Comparison of ENCODE assay signal across 12 cellular contexts in genomic region chr3:102079809-102080197, GRCh38.
DNase-seq lines count a peak whose midpoint lies in the region; ATAC-seq and TF ChIP-seq lines count a peak whose summit lies in the region.
"Had no signal": no experiment of that assay in that cellular context is flagged by ENCODE, and none has a peak within 500 bp of the region (broad histone marks: within the 10 kb centered on the region; RNA-seq: fewer than 3 reads in every experiment).

No MANE protein-coding gene starts in this region.

- peak; percentile 17 for DNase-seq in stimulated activated CD4-positive, alpha-beta T cell treated with anti-CD3 and anti-CD28 coated beads, Interleukin-2, amount 100 ng/mL, for 4 hours (ENCODE audit: low read depth)
- no peak for DNase-seq in stimulated activated CD4-positive, alpha-beta T cell treated with anti-CD3 and anti-CD28 coated beads, Interleukin-2, amount 100 ng/mL, for 48 hours
- DNase-seq in mesothelial cell of epicardium (ENCODE audit: low spot score in 2 of 2, unreplicated experiment in 2 of 2) (no peak), ecto neural progenitor cell (ENCODE audit: low spot score) (no peak), pons (ENCODE audit: low spot score) (no peak)
- no peak for DNase-seq in activated effector memory CD4-positive, alpha-beta T cell treated with Interleukin-2 at 50 U/mL for 16 hours
- DNase-seq: islet precursor cell, NCI-H1048, NCI-H748 treated with DMSO at 0.1 percent for 48 hours, ovary had no signal

- peak; percentile 52 for ATAC-seq in activated T-helper 17 cell treated with anti-CD3 and anti-CD28 coated beads, Interleukin-2, amount 50 U/mL, for 72 hours (replicated peaks)
- ATAC-seq: SK-N-SH treated with all-trans-retinoic acid at 6 μM for 48 hours had no signal

- TF ChIP-seq CTCF in mesothelial cell of epicardium (IDR thresholded peaks at IDR 0.05; ENCODE audit: unreplicated experiment) = no peak

- H3K27ac Mint-ChIP-seq in activated T-helper 17 cell treated with anti-CD3 and anti-CD28 coated beads, Interleukin-2, amount 50 U/mL, for 72 hours = no peak overlapping the region
- peak overlapping the region; percentile 39 for H3K27ac Mint-ChIP-seq in mesothelial cell of epicardium

- no peak overlapping the region for H3K4me3 Mint-ChIP-seq in activated T-helper 17 cell treated with anti-CD3 and anti-CD28 coated beads, Interleukin-2, amount 50 U/mL, for 72 hours
- H3K4me3 Mint-ChIP-seq in mesothelial cell of epicardium = no peak overlapping the region

- H3K9me3 Mint-ChIP-seq in activated T-helper 17 cell treated with anti-CD3 and anti-CD28 coated beads, Interleukin-2, amount 50 U/mL, for 72 hours = no peaks in the 10 kb centered on the region
- peaks cover 6% of the 10 kb centered on the region for H3K9me3 Mint-ChIP-seq in mesothelial cell of epicardium

- H3K27me3 Mint-ChIP-seq in activated T-helper 17 cell treated with anti-CD3 and anti-CD28 coated beads, Interleukin-2, amount 50 U/mL, for 72 hours = no peaks in the 10 kb centered on the region
- H3K27me3 Mint-ChIP-seq in mesothelial cell of epicardium (ENCODE audit: low read depth) = no peaks in the 10 kb centered on the region

- no peaks in the 10 kb centered on the region for H3K36me3 Mint-ChIP-seq in activated T-helper 17 cell treated with anti-CD3 and anti-CD28 coated beads, Interleukin-2, amount 50 U/mL, for 72 hours (ENCODE audit: low read depth)
- H3K36me3 Mint-ChIP-seq in mesothelial cell of epicardium = no peaks in the 10 kb centered on the region

- H3K4me1 Mint-ChIP-seq in activated T-helper 17 cell treated with anti-CD3 and anti-CD28 coated beads, Interleukin-2, amount 50 U/mL, for 72 hours = peaks cover 3% of the 10 kb centered on the region
- H3K4me1 Mint-ChIP-seq in mesothelial cell of epicardium = peaks cover 54% of the 10 kb centered on the region
